ENCODE assay signal across 18 cellular contexts in the genomic region with DNA sequence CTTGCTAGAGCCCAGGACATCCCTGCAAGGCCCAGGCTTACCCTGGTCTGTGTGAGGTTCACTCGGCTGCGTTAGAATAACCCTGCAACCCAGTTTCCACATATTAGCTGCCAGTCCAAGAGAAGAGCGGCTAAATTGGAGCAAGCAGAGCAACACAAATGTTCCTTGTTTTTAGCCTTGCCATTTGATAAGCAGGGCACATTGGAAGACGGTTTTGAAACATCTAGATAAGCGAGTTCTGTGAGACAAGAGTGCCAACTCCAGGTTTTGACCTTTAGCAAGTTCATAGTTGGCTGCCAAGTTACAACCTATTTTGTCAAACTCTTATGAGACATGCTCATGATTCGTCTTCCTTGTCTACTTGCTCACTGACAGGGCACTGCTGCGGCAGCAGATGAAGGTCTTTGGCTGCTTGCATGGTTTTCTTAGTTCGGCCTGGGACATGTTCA. TPM values are rescaled to one million over a fixed set of nuclear protein-coding genes. Genes with fewer than 3 reads are reported as not detected.
"Had no signal": no experiment of that assay in that cellular context is flagged by ENCODE, and none has a peak within 500 bp of the region (broad histone marks: within the 10 kb centered on the region; RNA-seq: fewer than 3 reads in every experiment).

No MANE protein-coding gene starts in this region.

- H3K27me3 Mint-ChIP-seq: activated T-cell treated with anti-CD3 and anti-CD28 coated beads, Interleukin-2, amount 50 U/mL, for 24 hours; stimulated activated memory B cell treated with anti-CD40 and anti-IgM and Interleukin-4, amounts not matched to agents 10 μg/mL and 1 μg/mL and 100 μg/mL, for 72 hours had no signal

- H3K27ac Mint-ChIP-seq: activated naive CD4-positive, alpha-beta T cell treated with anti-CD3 and anti-CD28 coated beads, Interleukin-2, amount 50 U/mL, for 72 hours; activated T-cell treated with anti-CD3 and anti-CD28 coated beads, Interleukin-2, amount 50 U/mL, for 24 hours; stimulated activated memory B cell treated with anti-CD40 and anti-IgM and Interleukin-4, amounts not matched to agents 10 μg/mL and 1 μg/mL and 100 μg/mL, for 72 hours; T-helper 1 cell treated with Interleukin-12 subunit alpha and Interleukin-12 subunit beta and Interleukin-4 antibody, amounts not matched to agents 30 μg/mL and 1 μg/mL, for 36 hours; WTC11 had no signal

- H3K4me1 Mint-ChIP-seq: stimulated activated memory B cell treated with anti-CD40 and anti-IgM and Interleukin-4, amounts not matched to agents 10 μg/mL and 1 μg/mL and 100 μg/mL, for 72 hours; WTC11 had no signal

- H3K36me3 Mint-ChIP-seq: stimulated activated memory B cell treated with anti-CD40 and anti-IgM and Interleukin-4, amounts not matched to agents 10 μg/mL and 1 μg/mL and 100 μg/mL, for 72 hours; WTC11 had no signal

- H3K9me3 Mint-ChIP-seq: activated T-cell treated with anti-CD3 and anti-CD28 coated beads, Interleukin-2, amount 50 U/mL, for 24 hours; stimulated activated memory B cell treated with anti-CD40 and anti-IgM and Interleukin-4, amounts not matched to agents 10 μg/mL and 1 μg/mL and 100 μg/mL, for 72 hours; T-helper 1 cell treated with Interleukin-12 subunit alpha and Interleukin-12 subunit beta and Interleukin-4 antibody, amounts not matched to agents 30 μg/mL and 1 μg/mL, for 36 hours had no signal

- H3K9me3 ChIP-seq: colonic mucosa, ovary had no signal

- H3K4me3 Mint-ChIP-seq: activated T-cell treated with anti-CD3 and anti-CD28 coated beads, Interleukin-2, amount 50 U/mL, for 24 hours; stimulated activated memory B cell treated with anti-CD40 and anti-IgM and Interleukin-4, amounts not matched to agents 10 μg/mL and 1 μg/mL and 100 μg/mL, for 72 hours; T-helper 1 cell treated with Interleukin-12 subunit alpha and Interleukin-12 subunit beta and Interleukin-4 antibody, amounts not matched to agents 30 μg/mL and 1 μg/mL, for 36 hours; WTC11 had no signal

- H3K27ac ChIP-seq: ascending aorta, cardiac muscle cell, colonic mucosa, epithelial cell of prostate, ovary had no signal

- DNase-seq: activated CD4-positive, alpha-beta T cell treated with anti-CD3 and anti-CD28 coated beads for 48 hours; activated effector memory CD4-positive, alpha-beta T cell treated with anti-CD3 and anti-CD28 coated beads, Interleukin-2, amount 50 U/mL, for 16 hours; activated T-cell treated with anti-CD3 and anti-CD28 coated beads, Interleukin-2, amount 50 U/mL, for 24 hours; colonic mucosa; effector CD4-positive, alpha-beta T cell; mesendoderm; ovary; SHP77; trophoblast cell had no signal

- H3K4me1 ChIP-seq: ascending aorta, colonic mucosa had no signal

- ATAC-seq: activated naive CD4-positive, alpha-beta T cell treated with anti-CD3 and anti-CD28 coated beads, Interleukin-2, amount 50 U/mL, for 72 hours; stimulated activated memory B cell treated with anti-CD40 and anti-IgM and Interleukin-4, amounts not matched to agents 10 μg/mL and 1 μg/mL and 100 μg/mL, for 72 hours; WTC11 had no signal

- H3K36me3 ChIP-seq: ascending aorta, cardiac muscle cell, colonic mucosa, ovary had no signal

- H3K4me3 ChIP-seq: ascending aorta, cardiac muscle cell, colonic mucosa, ovary, smooth muscle cell had no signal

- H3K27me3 ChIP-seq: ascending aorta, cardiac muscle cell, colonic mucosa, ovary had no signal

RNA-seq across cellular contexts. Expression of gene DPP4, which starts 23.5 kb away (rescaled TPM):
- total RNA-seq: cardiac muscle cell had no signal
- polyA plus RNA-seq: neural cell had no signal
